In the genomic region with DNA sequence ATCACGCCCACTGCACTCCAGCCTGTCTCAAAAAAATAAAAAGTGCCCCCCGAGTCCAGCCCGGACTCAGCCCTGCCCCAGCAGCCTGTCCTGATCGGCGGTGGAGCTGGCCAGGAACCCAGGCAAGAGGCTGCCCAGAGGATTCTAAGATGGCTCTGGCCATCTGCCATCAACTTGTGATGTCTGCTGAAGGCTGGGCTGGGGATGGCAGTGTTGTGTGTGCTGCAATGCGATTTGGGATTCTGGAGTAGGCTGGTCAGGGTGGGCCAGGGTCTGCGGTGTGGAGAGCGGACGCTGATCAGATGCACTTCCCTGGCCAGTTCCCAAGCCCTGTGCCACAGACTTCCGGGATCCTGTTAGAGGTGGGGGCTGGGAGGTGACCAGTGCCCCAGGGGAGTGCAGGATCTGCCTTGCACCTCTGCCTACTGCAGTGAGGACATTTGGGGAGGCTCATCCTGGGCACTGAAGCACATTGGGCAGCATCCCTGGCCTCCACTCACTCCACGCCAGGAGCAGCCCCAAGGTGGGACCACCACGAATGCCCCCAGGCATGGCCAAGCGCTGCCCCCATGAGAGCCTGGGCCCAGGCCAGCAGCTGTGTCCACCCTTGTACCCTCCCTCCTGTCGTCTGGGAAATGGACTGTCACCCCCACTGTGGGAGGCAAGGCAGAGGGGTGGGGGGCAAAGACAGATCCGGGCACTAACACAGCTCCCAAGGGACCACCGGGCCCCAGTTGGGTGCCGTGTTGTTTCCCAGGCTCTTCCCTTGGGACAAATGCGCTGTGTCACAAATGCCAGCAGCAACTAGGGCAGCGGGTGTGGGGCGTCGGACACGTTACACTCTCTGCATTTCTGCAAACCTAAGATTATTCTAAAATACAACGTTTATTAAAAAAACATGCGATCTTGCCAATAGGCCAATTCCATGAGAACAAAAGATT, we compare ENCODE assay signal across 13 cellular contexts. TPM values are rescaled to one million over a fixed set of nuclear protein-coding genes. Genes with fewer than 3 reads are reported as not detected.
DNase-seq lines count a peak whose midpoint lies in the region; ATAC-seq, FAIRE-seq and TF ChIP-seq lines count a peak whose summit lies in the region.
"Had no signal": no experiment of that assay in that cellular context is flagged by ENCODE, and none has a peak within 500 bp of the region (broad histone marks: within the 10 kb centered on the region; RNA-seq: fewer than 3 reads in every experiment).

No MANE protein-coding gene starts in this region.

- no peaks in the 10 kb centered on the region for H3K27me3 Mint-ChIP-seq in activated CD8-positive, alpha-beta memory T cell treated with anti-CD3 and anti-CD28 coated beads, Interleukin-2, amount 10 ng/mL, durations not matched to agents 7 days and 5 days
- H3K27me3 Mint-ChIP-seq: activated naive CD4-positive, alpha-beta T cell treated with anti-CD3 and anti-CD28 coated beads, Interleukin-2, amount 50 U/mL, for 24 hours; CD8-positive, alpha-beta memory T cell had no signal

- in situ Hi-C loops in GM12878 (cut with MboI) = no loop called here

- H3K4me1 ChIP-seq in GM12878 (ENCODE audit: control insufficient read depth, insufficient read depth, low read length) (peaks cover 7% of the 10 kb centered on the region), ovary (ENCODE audit: insufficient read depth) (peaks cover 11% of the 10 kb centered on the region)

- H3K27ac Mint-ChIP-seq in activated CD8-positive, alpha-beta memory T cell treated with anti-CD3 and anti-CD28 coated beads, Interleukin-2, amount 10 ng/mL, durations not matched to agents 7 days and 5 days = no peak overlapping the region
- H3K27ac Mint-ChIP-seq: activated naive CD4-positive, alpha-beta T cell treated with anti-CD3 and anti-CD28 coated beads, Interleukin-2, amount 50 U/mL, for 24 hours had no signal

- H3K36me3 ChIP-seq in GM12878 (ENCODE audit: control insufficient read depth in 2 of 2, insufficient read depth in 2 of 2, low read length in 1 of 2) (peaks cover 0 to 8% of the 10 kb centered on the region in 2 experiments; a peak in 3 of 4 replicates), ovary (no peaks in the 10 kb centered on the region)

- H3K79me2 ChIP-seq in GM12878 (ENCODE audit: control insufficient read depth, insufficient read depth, low read length) = no peaks in the 10 kb centered on the region

- RAD21 ChIA-PET in GM12878 (lab: Charles Lee; ENCODE audit: unreplicated experiment) = no interaction called here

- peaks cover 6% of the 10 kb centered on the region for H3K36me3 Mint-ChIP-seq in activated CD8-positive, alpha-beta memory T cell treated with anti-CD3 and anti-CD28 coated beads, Interleukin-2, amount 10 ng/mL, durations not matched to agents 7 days and 5 days

- FAIRE-seq in GM12878 (lab: Jason Lieb, UNC) = no peak
- FAIRE-seq: islet of Langerhans had no signal

- TF ChIP-seq CTCF in GM12878 (IDR thresholded peaks at IDR 0.05 in 2 of 3, conservative IDR thresholded peaks at IDR 0.05 in 1 of 3; ENCODE audit: control insufficient read depth in 2 of 3, extremely low read depth in 1 of 3, insufficient read depth in 1 of 3, low read depth in 3 of 3, low read length in 3 of 3) (no peak), ovary (IDR thresholded peaks at IDR 0.05) (no peak)

- CTCF ChIA-PET in GM12878 (lab: Yijun Ruan, JAX) = interaction anchor here (0.7 to 2.4 kb wide), 3 partner anchors 22 to 65 kb away, joined by 3 to 8 read pairs (median 4); a partner anchor contains a TSS
- CTCF ChIA-PET in activated CD8-positive, alpha-beta memory T cell treated with anti-CD3 and anti-CD28 coated beads, Interleukin-2, amount 10 ng/mL, durations not matched to agents 7 days and 5 days (lab: Charles Lee) = no interaction called here

- peaks cover 8% of the 10 kb centered on the region for H3K4me1 Mint-ChIP-seq in activated CD8-positive, alpha-beta memory T cell treated with anti-CD3 and anti-CD28 coated beads, Interleukin-2, amount 10 ng/mL, durations not matched to agents 7 days and 5 days

- POLR2A ChIA-PET in GM12878 (lab: Charles Lee) = no interaction called here

- H3K9me3 ChIP-seq in GM12878 (replicated peaks; ENCODE audit: control insufficient read depth, insufficient read depth, low read length) (no peaks in the 10 kb centered on the region), ovary (no peaks in the 10 kb centered on the region)

- no peak overlapping the region for H3K9ac ChIP-seq in GM12878 (ENCODE audit: control insufficient read depth, insufficient read depth, low read length)

- no peak for TF ChIP-seq POLR2A in GM12878 (IDR thresholded peaks at IDR 0.05; ENCODE audit: low read depth, low read length)
- no peak for TF ChIP-seq POLR2A in ovary (IDR thresholded peaks at IDR 0.05)

- intact Hi-C loops in GM12878 (cut with micrococcal nuclease; ENCODE audit: unreplicated experiment) (loop anchor here (5.0 kb wide), 1 partner anchor 38 kb away; a partner anchor contains a TSS), ovary (cut with DNase I) (loop anchor here in 2 of 4 donors (10.0 kb wide), 2 partner anchors 65 to 285 kb away; no protein-coding TSS in a partner anchor)

- H3K9me3 Mint-ChIP-seq in activated CD8-positive, alpha-beta memory T cell treated with anti-CD3 and anti-CD28 coated beads, Interleukin-2, amount 10 ng/mL, durations not matched to agents 7 days and 5 days (ENCODE audit: low read depth) = no peaks in the 10 kb centered on the region
- H3K9me3 Mint-ChIP-seq: activated naive CD4-positive, alpha-beta T cell treated with anti-CD3 and anti-CD28 coated beads, Interleukin-2, amount 50 U/mL, for 24 hours; CD8-positive, alpha-beta memory T cell; IgD-negative memory B cell had no signal

- H3K27ac ChIP-seq in GM12878 (ENCODE audit: control insufficient read depth, insufficient read depth) = no peak overlapping the region
- H3K27ac ChIP-seq in ovary = no peak overlapping the region

- TF ChIP-seq RAD21 in Ishikawa (IDR thresholded peaks at IDR 0.05; ENCODE audit: low read depth) = no peak
- TF ChIP-seq RAD21 in GM12878 (IDR thresholded peaks at IDR 0.05; ENCODE audit: insufficient read depth, low read depth, low read length) = no peak

- TF ChIP-seq EP300 in Ishikawa (IDR thresholded peaks at IDR 0.05; ENCODE audit: borderline replicate concordance) (no peak), GM12878 (IDR thresholded peaks at IDR 0.05; ENCODE audit: borderline replicate concordance in 1 of 2, control insufficient read depth in 1 of 2, low read depth in 2 of 2, low read length in 2 of 2) (no peak), ovary (IDR thresholded peaks at IDR 0.05) (no peak)

- no TSS peak for BruUV-seq in GM12878 (replicated peaks; lab: Mats Ljungman, UMichigan)

- no peak overlapping the region for H2AFZ ChIP-seq in GM12878 (ENCODE audit: control insufficient read depth, low read depth, low read length)

- WGBS in GM12878 (ENCODE audit: insufficient coverage, insufficient replicate concordance, low lambda C conversion rate, missing lambda C conversion rate) = 76% methylated on average over 24 of the region's 24 CpGs
- WGBS in ovary, 3 donors = 65 to 72% (median 67%) methylated on average over 21 to 24 of the region's 24 CpGs

- DNase-seq in GM12878 (ENCODE audit: low read depth, low spot score) (no peak), ovary (peak in 3 of 5 donors; percentile 23 to 41 (median 31)), AG20443 (ENCODE audit: low spot score) (no peak)
- DNase-seq in activated CD8-positive, alpha-beta memory T cell treated with anti-CD3 and anti-CD28 coated beads, Interleukin-2, amount 10 ng/mL, durations not matched to agents 7 days and 5 days = no peak
- DNase-seq: NCI-H1436 treated with DMSO at 0.1 percent for 48 hours, SIG-M5 had no signal

- no peaks in the 10 kb centered on the region for H3K27me3 ChIP-seq in GM12878 (replicated peaks in 1 of 2; ENCODE audit: control insufficient read depth in 2 of 2, insufficient read depth in 2 of 2, low read length in 1 of 2)
- no peaks in the 10 kb centered on the region for H3K27me3 ChIP-seq in ovary

- no peaks in the 10 kb centered on the region for H4K20me1 ChIP-seq in GM12878 (ENCODE audit: control insufficient read depth, insufficient read depth)

- H3K4me3 ChIP-seq in GM12878 = no peak overlapping the region
- no peak overlapping the region for H3K4me3 ChIP-seq in ovary

- no peak for ATAC-seq in GM12878
- ATAC-seq in GM18511 (IDR thresholded peaks at IDR 0.05; ENCODE audit: unreplicated experiment) = no peak
- ATAC-seq in activated CD8-positive, alpha-beta memory T cell treated with anti-CD3 and anti-CD28 coated beads, Interleukin-2, amount 10 ng/mL, durations not matched to agents 7 days and 5 days = no peak
- ATAC-seq: sciatic nerve had no signal

- SMC1A ChIA-PET in GM12878 (lab: Charles Lee; ENCODE audit: uncharacterized antibody, unreplicated experiment) = no interaction called here

- H3K4me2 ChIP-seq in GM12878 (ENCODE audit: control insufficient read depth, insufficient read depth) = no peak overlapping the region

- no peak overlapping the region for H3K4me3 Mint-ChIP-seq in activated CD8-positive, alpha-beta memory T cell treated with anti-CD3 and anti-CD28 coated beads, Interleukin-2, amount 10 ng/mL, durations not matched to agents 7 days and 5 days
- H3K4me3 Mint-ChIP-seq: activated naive CD4-positive, alpha-beta T cell treated with anti-CD3 and anti-CD28 coated beads, Interleukin-2, amount 50 U/mL, for 24 hours had no signal

RNA-seq across cellular contexts. Expression of a gene that starts 3.4 kb away (rescaled TPM):
- 0.34 and 1.2 TPM in 2 replicates for total RNA-seq in GM12878 (2013; cell fraction: nucleolus; rRNA removed)
- total RNA-seq in GM12878 (2014; rRNA removed) (not detected in 2 replicates), GM12878 (2014; rRNA removed; fragmentation: Illumina TruSeq; extraction: Trizol) (not detected in 2 replicates), GM12878 (2021) (not detected in 2 replicates), ovary (1 to 10 TPM; 1.1 to 3.7 (median 1.8) TPM)
- polyA plus RNA-seq in GM12878 (2011; ENCODE audit: low read depth) = not detected
- polyA plus RNA-seq in GM12878 (2011; rRNA removed) (0.03 TPM in 1 of 2 replicates, not detected in the other), GM12878 (2014; fragmentation: Illumina TruSeq; extraction: Trizol) (0.03 TPM in 1 of 2 replicates, not detected in the other), GM12878 (2014; fragmentation: Nextera tagmentation; extraction: Ambion mirVana) (not detected), GM12878 (2014; rRNA removed) (0.10 TPM in 1 of 2 replicates, not detected in the other), GM12878 (2016; fragmentation: Nextera tagmentation; extraction: Ambion mirVana) (not detected), ovary (1 to 10 TPM; 1.3 to 1.5 TPM)
- 0.05 and 0.06 TPM in 2 replicates for polyA plus RNA-seq in GM12878 (2011; cell fraction: cytosol; rRNA removed)
- 0.12 and 0.13 TPM in 2 replicates for polyA plus RNA-seq in GM12878 (2011; cell fraction: nucleus; rRNA removed)
- polyA plus RNA-seq in GM12878 (2012) = 0.10 and 0.14 TPM in 2 replicates
- polyA minus RNA-seq in GM12878 (2011; rRNA and poly(A)+ RNA removed) = not detected in 2 replicates
- not detected in 2 replicates for polyA minus RNA-seq in GM12878 (2011; cell fraction: cytosol; rRNA and poly(A)+ RNA removed)
- not detected in 2 replicates for polyA minus RNA-seq in GM12878 (2011; cell fraction: nucleus; rRNA and poly(A)+ RNA removed)
- under 1 TPM; 0.26 to 0.54 TPM for total RNA-seq in activated CD8-positive, alpha-beta memory T cell treated with anti-CD3 and anti-CD28 coated beads, Interleukin-2, amount 10 ng/mL, durations not matched to agents 7 days and 5 days

RNA-seq across cellular contexts. Expression of a gene that starts 16.5 kb away (rescaled TPM):
- 20.6 and 28.4 TPM in 2 replicates for total RNA-seq in GM12878 (2013; cell fraction: nucleolus; rRNA removed)
- 26.4 and 29.5 TPM in 2 replicates for total RNA-seq in GM12878 (2014; rRNA removed)
- total RNA-seq in GM12878 (2014; rRNA removed; fragmentation: Illumina TruSeq; extraction: Trizol) = 9.3 and 12.5 TPM in 2 replicates
- 28.9 and 31.4 TPM in 2 replicates for total RNA-seq in GM12878 (2021)
- polyA plus RNA-seq in GM12878 (2011; ENCODE audit: low read depth) = 7.6 TPM
- 5.3 and 12.6 TPM in 2 replicates for polyA plus RNA-seq in GM12878 (2011; rRNA removed)
- 15.0 and 22.8 TPM in 2 replicates for polyA plus RNA-seq in GM12878 (2011; cell fraction: cytosol; rRNA removed)
- 43.1 and 62.5 TPM in 2 replicates for polyA plus RNA-seq in GM12878 (2011; cell fraction: nucleus; rRNA removed)
- polyA plus RNA-seq in GM12878 (2012) = 13.5 and 14.9 TPM in 2 replicates
- 1.9 and 4.7 TPM in 2 replicates for polyA plus RNA-seq in GM12878 (2014; fragmentation: Illumina TruSeq; extraction: Trizol)
- 1 to 10 TPM in 1 of 2 experiments, under 1 TPM in 1; 0.40 to 1.4 TPM for polyA plus RNA-seq in GM12878 (2014; fragmentation: Nextera tagmentation; extraction: Ambion mirVana)
- 25.8 and 32.6 TPM in 2 replicates for polyA plus RNA-seq in GM12878 (2014; rRNA removed)
- polyA plus RNA-seq in GM12878 (2016; fragmentation: Nextera tagmentation; extraction: Ambion mirVana) = 10 to 100 TPM; 11.7 to 14.6 TPM
- polyA minus RNA-seq in GM12878 (2011; rRNA and poly(A)+ RNA removed) = 6.9 and 11.5 TPM in 2 replicates
- 4.9 and 7.6 TPM in 2 replicates for polyA minus RNA-seq in GM12878 (2011; cell fraction: cytosol; rRNA and poly(A)+ RNA removed)
- polyA minus RNA-seq in GM12878 (2011; cell fraction: nucleus; rRNA and poly(A)+ RNA removed) = 5.2 and 10.4 TPM in 2 replicates
- 10 to 100 TPM; 19.2 to 39.1 (median 34.3) TPM for total RNA-seq in ovary
- 10 to 100 TPM in 1 of 2 donors, 1 to 10 TPM in 1; 2.7 to 28.8 TPM for polyA plus RNA-seq in ovary
- total RNA-seq in activated CD8-positive, alpha-beta memory T cell treated with anti-CD3 and anti-CD28 coated beads, Interleukin-2, amount 10 ng/mL, durations not matched to agents 7 days and 5 days = 10 to 100 TPM; 33.4 to 33.7 TPM

RNA-seq across cellular contexts. Expression of a gene that starts 24.8 kb away (rescaled TPM):
- total RNA-seq in GM12878 (2013; cell fraction: nucleolus; rRNA removed) = not detected in 2 replicates
- not detected in 2 replicates for total RNA-seq in GM12878 (2014; rRNA removed)
- not detected in 2 replicates for total RNA-seq in GM12878 (2014; rRNA removed; fragmentation: Illumina TruSeq; extraction: Trizol)
- not detected in 2 replicates for total RNA-seq in GM12878 (2021)
- 0.07 TPM for polyA plus RNA-seq in GM12878 (2011; ENCODE audit: low read depth)
- polyA plus RNA-seq in GM12878 (2011; rRNA removed) = not detected in 2 replicates
- polyA plus RNA-seq in GM12878 (2011; cell fraction: cytosol; rRNA removed) = not detected in 2 replicates
- not detected in 2 replicates for polyA plus RNA-seq in GM12878 (2011; cell fraction: nucleus; rRNA removed)
- 0.08 and 0.13 TPM in 2 replicates for polyA plus RNA-seq in GM12878 (2012)
- not detected in 2 replicates for polyA plus RNA-seq in GM12878 (2014; fragmentation: Illumina TruSeq; extraction: Trizol)
- polyA plus RNA-seq in GM12878 (2014; fragmentation: Nextera tagmentation; extraction: Ambion mirVana) = not detected
- polyA plus RNA-seq in GM12878 (2014; rRNA removed) = not detected in 2 replicates
- not detected for polyA plus RNA-seq in GM12878 (2016; fragmentation: Nextera tagmentation; extraction: Ambion mirVana)
- polyA minus RNA-seq in GM12878 (2011; rRNA and poly(A)+ RNA removed) = not detected in 2 replicates
- not detected in 2 replicates for polyA minus RNA-seq in GM12878 (2011; cell fraction: cytosol; rRNA and poly(A)+ RNA removed)
- not detected in 2 replicates for polyA minus RNA-seq in GM12878 (2011; cell fraction: nucleus; rRNA and poly(A)+ RNA removed)
- under 1 TPM; 0.11 to 0.66 (median 0.35) TPM for total RNA-seq in ovary
- 1 to 10 TPM in 1 of 2 donors, under 1 TPM in 1; 0.52 to 3.3 TPM for polyA plus RNA-seq in ovary
- total RNA-seq in activated CD8-positive, alpha-beta memory T cell treated with anti-CD3 and anti-CD28 coated beads, Interleukin-2, amount 10 ng/mL, durations not matched to agents 7 days and 5 days = under 1 TPM; 0.15 to 0.23 TPM
- polyA plus RNA-seq: IgD-negative memory B cell had no signal

RNA-seq across cellular contexts. Expression of a gene that starts 37.3 kb away (rescaled TPM):
- total RNA-seq in GM12878 (2013; cell fraction: nucleolus; rRNA removed) = 16.4 and 20.5 TPM in 2 replicates
- total RNA-seq in GM12878 (2014; rRNA removed) (62.9 and 68.5 TPM in 2 replicates), GM12878 (2014; rRNA removed; fragmentation: Illumina TruSeq; extraction: Trizol) (21.8 and 22.5 TPM in 2 replicates), GM12878 (2021) (80.9 and 86.4 TPM in 2 replicates), ovary (100 to 1,000 TPM in 1 of 7 donors, 10 to 100 TPM in 6; 44.5 to 109 (median 60.3) TPM)
- polyA plus RNA-seq in GM12878 (2011; ENCODE audit: low read depth) = 20.6 TPM
- polyA plus RNA-seq in GM12878 (2011; rRNA removed) (22.7 and 30.4 TPM in 2 replicates), GM12878 (2014; fragmentation: Illumina TruSeq; extraction: Trizol) (7.8 and 12.9 TPM in 2 replicates), GM12878 (2014; fragmentation: Nextera tagmentation; extraction: Ambion mirVana) (1 to 10 TPM in 1 of 2 experiments, under 1 TPM in 1; 0.37 to 1.8 TPM), GM12878 (2014; rRNA removed) (92.7 and 104 TPM in 2 replicates), GM12878 (2016; fragmentation: Nextera tagmentation; extraction: Ambion mirVana) (10 to 100 TPM; 63.6 to 69.1 TPM), ovary (10 to 100 TPM; 33.2 to 71.0 TPM)
- 33.5 and 57.7 TPM in 2 replicates for polyA plus RNA-seq in GM12878 (2011; cell fraction: cytosol; rRNA removed)
- polyA plus RNA-seq in GM12878 (2011; cell fraction: nucleus; rRNA removed) = 106 and 137 TPM in 2 replicates
- polyA plus RNA-seq in GM12878 (2012) = 52.1 and 53.5 TPM in 2 replicates
- 4.9 and 10.6 TPM in 2 replicates for polyA minus RNA-seq in GM12878 (2011; rRNA and poly(A)+ RNA removed)
- 21.8 and 28.1 TPM in 2 replicates for polyA minus RNA-seq in GM12878 (2011; cell fraction: cytosol; rRNA and poly(A)+ RNA removed)
- polyA minus RNA-seq in GM12878 (2011; cell fraction: nucleus; rRNA and poly(A)+ RNA removed) = 8.1 and 14.1 TPM in 2 replicates
- total RNA-seq in activated CD8-positive, alpha-beta memory T cell treated with anti-CD3 and anti-CD28 coated beads, Interleukin-2, amount 10 ng/mL, durations not matched to agents 7 days and 5 days = 10 to 100 TPM; 50.7 to 51.7 TPM

RNA-seq across cellular contexts. Expression of a gene that starts 52.7 kb away (rescaled TPM):
- 108 and 117 TPM in 2 replicates for total RNA-seq in GM12878 (2013; cell fraction: nucleolus; rRNA removed)
- 49.1 and 50.5 TPM in 2 replicates for total RNA-seq in GM12878 (2014; rRNA removed)
- 14.2 and 15.3 TPM in 2 replicates for total RNA-seq in GM12878 (2014; rRNA removed; fragmentation: Illumina TruSeq; extraction: Trizol)
- 56.3 and 65.9 TPM in 2 replicates for total RNA-seq in GM12878 (2021)
- 6.7 TPM for polyA plus RNA-seq in GM12878 (2011; ENCODE audit: low read depth)
- 8.4 and 18.2 TPM in 2 replicates for polyA plus RNA-seq in GM12878 (2011; rRNA removed)
- 24.8 and 37.2 TPM in 2 replicates for polyA plus RNA-seq in GM12878 (2011; cell fraction: cytosol; rRNA removed)
- polyA plus RNA-seq in GM12878 (2011; cell fraction: nucleus; rRNA removed) = 98.5 and 132 TPM in 2 replicates
- polyA plus RNA-seq in GM12878 (2012) = 28.8 and 29.4 TPM in 2 replicates
- polyA plus RNA-seq in GM12878 (2014; fragmentation: Illumina TruSeq; extraction: Trizol) = 6.6 and 13.8 TPM in 2 replicates
- polyA plus RNA-seq in GM12878 (2014; fragmentation: Nextera tagmentation; extraction: Ambion mirVana) = 1 to 10 TPM in 1 of 2 experiments, under 1 TPM in 1; 0.58 to 1.9 TPM
- 53.8 and 71.4 TPM in 2 replicates for polyA plus RNA-seq in GM12878 (2014; rRNA removed)
- polyA plus RNA-seq in GM12878 (2016; fragmentation: Nextera tagmentation; extraction: Ambion mirVana) = 10 to 100 TPM in 1 of 2 experiments, 1 to 10 TPM in 1; 7.3 to 25.0 TPM
- polyA minus RNA-seq in GM12878 (2011; rRNA and poly(A)+ RNA removed) = 15.9 and 23.6 TPM in 2 replicates
- polyA minus RNA-seq in GM12878 (2011; cell fraction: cytosol; rRNA and poly(A)+ RNA removed) = 25.9 and 34.3 TPM in 2 replicates
- polyA minus RNA-seq in GM12878 (2011; cell fraction: nucleus; rRNA and poly(A)+ RNA removed) = 17.0 and 35.6 TPM in 2 replicates
- 100 to 1,000 TPM in 1 of 7 donors, 10 to 100 TPM in 6; 19.2 to 104 (median 36.9) TPM for total RNA-seq in ovary
- polyA plus RNA-seq in ovary = 10 to 100 TPM; 17.4 to 21.1 TPM
- total RNA-seq in activated CD8-positive, alpha-beta memory T cell treated with anti-CD3 and anti-CD28 coated beads, Interleukin-2, amount 10 ng/mL, durations not matched to agents 7 days and 5 days = 10 to 100 TPM; 54.8 to 71.4 TPM

Comparison
In these comparisons a context has a peak if more than half of its experiments do, and no peak if none do; other contexts are left out.
1. DNase-seq: peak in ovary (3 of 5); none in GM12878 (single experiment), AG20443 (single experiment) and activated CD8-positive, alpha-beta memory T cell treated with anti-CD3 and anti-CD28 coated beads, Interleukin-2, amount 10 ng/mL, durations not matched to agents 7 days and 5 days (single experiment).